1 cellular context compared by ENCODE assay signal in the genomic region with DNA sequence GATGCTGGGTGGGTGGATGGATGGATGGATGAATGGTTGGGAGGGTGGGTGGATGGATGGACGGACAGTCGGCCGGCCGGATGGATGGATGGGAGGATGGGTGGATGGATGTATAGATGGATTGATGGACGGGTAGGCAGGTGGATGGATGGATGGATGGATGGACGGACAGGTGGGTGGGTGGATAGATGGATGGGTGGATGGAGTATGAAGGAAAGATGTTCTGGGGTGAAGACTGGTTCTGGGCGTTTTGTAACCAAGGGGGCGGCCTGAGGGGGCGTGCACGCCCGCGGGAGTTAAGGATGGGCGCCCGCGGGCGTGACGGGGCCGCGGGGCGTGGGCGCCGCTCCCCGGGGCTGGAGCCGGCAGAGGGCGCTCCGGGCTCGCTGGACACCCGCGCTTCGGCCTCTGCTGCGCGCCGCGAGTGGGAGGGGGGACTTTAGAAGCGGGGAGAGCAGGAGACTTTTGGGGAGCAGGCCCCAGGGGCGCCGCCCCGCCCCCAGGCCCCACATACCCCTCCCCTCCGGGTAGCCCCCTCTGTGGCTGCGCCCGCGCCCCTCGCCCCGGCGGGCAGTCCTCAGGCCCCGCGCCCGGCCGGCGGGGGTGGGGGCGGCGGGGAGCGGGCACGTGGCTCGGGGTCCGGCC.
TF ChIP-seq lines count a peak whose summit lies in the region.

A gene (plus strand): TSS at position 407 of the 645 bp plus-strand sequence. CDS start 405 bp downstream, outside the sequence.

TF ChIP-seq in K562, 482 proteins besides CTCF, POLR2A, EP300 and RAD21 (continued from another document and continues in another):
- TF ChIP-seq ZZZ3 (IDR thresholded peaks at IDR 0.05): no peak
- TF ChIP-seq MCM3 (IDR thresholded peaks at IDR 0.05): 0 out of 2 replicates have a peak, but pooled peaks have one; percentile 53
- peak; percentile 88 for TF ChIP-seq RB1 (IDR thresholded peaks at IDR 0.05; ENCODE audit: low read depth)
- TF ChIP-seq, protein P1, sequence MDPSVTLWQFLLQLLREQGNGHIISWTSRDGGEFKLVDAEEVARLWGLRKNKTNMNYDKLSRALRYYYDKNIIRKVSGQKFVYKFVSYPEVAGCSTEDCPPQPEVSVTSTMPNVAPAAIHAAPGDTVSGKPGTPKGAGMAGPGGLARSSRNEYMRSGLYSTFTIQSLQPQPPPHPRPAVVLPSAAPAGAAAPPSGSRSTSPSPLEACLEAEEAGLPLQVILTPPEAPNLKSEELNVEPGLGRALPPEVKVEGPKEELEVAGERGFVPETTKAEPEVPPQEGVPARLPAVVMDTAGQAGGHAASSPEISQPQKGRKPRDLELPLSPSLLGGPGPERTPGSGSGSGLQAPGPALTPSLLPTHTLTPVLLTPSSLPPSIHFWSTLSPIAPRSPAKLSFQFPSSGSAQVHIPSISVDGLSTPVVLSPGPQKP (CRISPR knock-in tag; IDR thresholded peaks at IDR 0.05): no peak
- TF ChIP-seq KDM1A (IDR thresholded peaks at IDR 0.05): peak; percentile 91 to 92
- no peak for TF ChIP-seq POU5F1 (IDR thresholded peaks at IDR 0.05; ENCODE audit: borderline replicate concordance, low read depth, low read length, partially characterized antibody)
- TF ChIP-seq, protein P2, sequence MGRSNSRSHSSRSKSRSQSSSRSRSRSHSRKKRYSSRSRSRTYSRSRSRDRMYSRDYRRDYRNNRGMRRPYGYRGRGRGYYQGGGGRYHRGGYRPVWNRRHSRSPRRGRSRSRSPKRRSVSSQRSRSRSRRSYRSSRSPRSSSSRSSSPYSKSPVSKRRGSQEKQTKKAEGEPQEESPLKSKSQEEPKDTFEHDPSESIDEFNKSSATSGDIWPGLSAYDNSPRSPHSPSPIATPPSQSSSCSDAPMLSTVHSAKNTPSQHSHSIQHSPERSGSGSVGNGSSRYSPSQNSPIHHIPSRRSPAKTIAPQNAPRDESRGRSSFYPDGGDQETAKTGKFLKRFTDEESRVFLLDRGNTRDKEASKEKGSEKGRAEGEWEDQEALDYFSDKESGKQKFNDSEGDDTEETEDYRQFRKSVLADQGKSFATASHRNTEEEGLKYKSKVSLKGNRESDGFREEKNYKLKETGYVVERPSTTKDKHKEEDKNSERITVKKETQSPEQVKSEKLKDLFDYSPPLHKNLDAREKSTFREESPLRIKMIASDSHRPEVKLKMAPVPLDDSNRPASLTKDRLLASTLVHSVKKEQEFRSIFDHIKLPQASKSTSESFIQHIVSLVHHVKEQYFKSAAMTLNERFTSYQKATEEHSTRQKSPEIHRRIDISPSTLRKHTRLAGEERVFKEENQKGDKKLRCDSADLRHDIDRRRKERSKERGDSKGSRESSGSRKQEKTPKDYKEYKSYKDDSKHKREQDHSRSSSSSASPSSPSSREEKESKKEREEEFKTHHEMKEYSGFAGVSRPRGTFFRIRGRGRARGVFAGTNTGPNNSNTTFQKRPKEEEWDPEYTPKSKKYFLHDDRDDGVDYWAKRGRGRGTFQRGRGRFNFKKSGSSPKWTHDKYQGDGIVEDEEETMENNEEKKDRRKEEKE (IDR thresholded peaks at IDR 0.05; ENCODE audit: borderline replicate concordance in 1 of 2, control insufficient read depth in 1 of 2, low read depth in 2 of 2, low read length in 1 of 2): 0 out of 4 replicates have a peak, but pooled peaks of 1 of the 2 experiments have one; percentile 43
- TF ChIP-seq, protein P3, sequence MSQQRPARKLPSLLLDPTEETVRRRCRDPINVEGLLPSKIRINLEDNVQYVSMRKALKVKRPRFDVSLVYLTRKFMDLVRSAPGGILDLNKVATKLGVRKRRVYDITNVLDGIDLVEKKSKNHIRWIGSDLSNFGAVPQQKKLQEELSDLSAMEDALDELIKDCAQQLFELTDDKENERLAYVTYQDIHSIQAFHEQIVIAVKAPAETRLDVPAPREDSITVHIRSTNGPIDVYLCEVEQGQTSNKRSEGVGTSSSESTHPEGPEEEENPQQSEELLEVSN (IDR thresholded peaks at IDR 0.05; ENCODE audit: borderline replicate concordance in 1 of 2, extremely low read depth in 1 of 2, insufficient read depth in 1 of 2, insufficient read length in 1 of 2, low read depth in 1 of 2, low read length in 1 of 2, poor library complexity in 1 of 2, severe bottlenecking in 1 of 2): peak in 1 of 2 experiments; percentile 71
- peak; percentile 56; the same call in 1 of the 2 replicates for TF ChIP-seq GATAD2B (IDR thresholded peaks at IDR 0.05; ENCODE audit: borderline replicate concordance)
- TF ChIP-seq, protein P4, sequence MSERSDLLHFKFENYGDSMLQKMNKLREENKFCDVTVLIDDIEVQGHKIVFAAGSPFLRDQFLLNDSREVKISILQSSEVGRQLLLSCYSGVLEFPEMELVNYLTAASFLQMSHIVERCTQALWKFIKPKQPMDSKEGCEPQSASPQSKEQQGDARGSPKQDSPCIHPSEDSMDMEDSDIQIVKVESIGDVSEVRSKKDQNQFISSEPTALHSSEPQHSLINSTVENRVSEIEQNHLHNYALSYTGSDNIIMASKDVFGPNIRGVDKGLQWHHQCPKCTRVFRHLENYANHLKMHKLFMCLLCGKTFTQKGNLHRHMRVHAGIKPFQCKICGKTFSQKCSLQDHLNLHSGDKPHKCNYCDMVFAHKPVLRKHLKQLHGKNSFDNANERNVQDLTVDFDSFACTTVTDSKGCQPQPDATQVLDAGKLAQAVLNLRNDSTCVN (CRISPR knock-in tag; IDR thresholded peaks at IDR 0.05): peak; percentile 84; the same call in 1 of the 2 replicates
- TF ChIP-seq, protein P5, sequence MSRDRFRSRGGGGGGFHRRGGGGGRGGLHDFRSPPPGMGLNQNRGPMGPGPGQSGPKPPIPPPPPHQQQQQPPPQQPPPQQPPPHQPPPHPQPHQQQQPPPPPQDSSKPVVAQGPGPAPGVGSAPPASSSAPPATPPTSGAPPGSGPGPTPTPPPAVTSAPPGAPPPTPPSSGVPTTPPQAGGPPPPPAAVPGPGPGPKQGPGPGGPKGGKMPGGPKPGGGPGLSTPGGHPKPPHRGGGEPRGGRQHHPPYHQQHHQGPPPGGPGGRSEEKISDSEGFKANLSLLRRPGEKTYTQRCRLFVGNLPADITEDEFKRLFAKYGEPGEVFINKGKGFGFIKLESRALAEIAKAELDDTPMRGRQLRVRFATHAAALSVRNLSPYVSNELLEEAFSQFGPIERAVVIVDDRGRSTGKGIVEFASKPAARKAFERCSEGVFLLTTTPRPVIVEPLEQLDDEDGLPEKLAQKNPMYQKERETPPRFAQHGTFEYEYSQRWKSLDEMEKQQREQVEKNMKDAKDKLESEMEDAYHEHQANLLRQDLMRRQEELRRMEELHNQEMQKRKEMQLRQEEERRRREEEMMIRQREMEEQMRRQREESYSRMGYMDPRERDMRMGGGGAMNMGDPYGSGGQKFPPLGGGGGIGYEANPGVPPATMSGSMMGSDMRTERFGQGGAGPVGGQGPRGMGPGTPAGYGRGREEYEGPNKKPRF (IDR thresholded peaks at IDR 0.05; ENCODE audit: low read depth, low read length): no peak
- TF ChIP-seq POLR3A (IDR thresholded peaks at IDR 0.05; ENCODE audit: borderline replicate concordance, extremely low read depth, insufficient read depth, insufficient read length): no peak
- no peak for TF ChIP-seq TCF7L2 (IDR thresholded peaks at IDR 0.05; ENCODE audit: low read depth, low read length)
- peak; percentile 81; the same call in 1 of the 2 replicates for TF ChIP-seq ELF4 (CRISPR knock-in tag; IDR thresholded peaks at IDR 0.05)
- TF ChIP-seq HDAC1 (IDR thresholded peaks at IDR 0.05): peak in 1 of 2 experiments; percentile 91; a peak in 2 of 4 replicates
- TF ChIP-seq CTBP1 (IDR thresholded peaks at IDR 0.05; ENCODE audit: borderline replicate concordance): peak; percentile 78
- TF ChIP-seq CBX8 (IDR thresholded peaks at IDR 0.05; ENCODE audit: borderline replicate concordance, extremely low read depth, low read depth, low read length, poor library complexity, severe bottlenecking): no peak
- TF ChIP-seq, protein P6, sequence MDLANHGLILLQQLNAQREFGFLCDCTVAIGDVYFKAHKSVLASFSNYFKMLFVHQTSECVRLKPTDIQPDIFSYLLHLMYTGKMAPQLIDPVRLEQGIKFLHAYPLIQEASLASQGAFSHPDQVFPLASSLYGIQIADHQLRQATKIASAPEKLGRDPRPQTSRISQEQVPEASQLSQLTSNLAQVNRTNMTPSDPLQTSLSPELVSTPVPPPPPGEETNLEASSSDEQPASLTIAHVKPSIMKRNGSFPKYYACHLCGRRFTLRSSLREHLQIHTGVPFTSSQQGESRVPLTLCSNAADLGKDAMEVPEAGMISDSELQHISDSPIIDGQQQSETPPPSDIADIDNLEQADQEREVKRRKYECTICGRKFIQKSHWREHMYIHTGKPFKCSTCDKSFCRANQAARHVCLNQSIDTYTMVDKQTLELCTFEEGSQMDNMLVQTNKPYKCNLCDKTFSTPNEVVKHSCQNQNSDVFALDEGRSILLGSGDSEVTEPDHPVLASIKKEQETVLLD (IDR thresholded peaks at IDR 0.05): peak; percentile 57; the same call in 1 of the 2 replicates
- TF ChIP-seq, protein P7, sequence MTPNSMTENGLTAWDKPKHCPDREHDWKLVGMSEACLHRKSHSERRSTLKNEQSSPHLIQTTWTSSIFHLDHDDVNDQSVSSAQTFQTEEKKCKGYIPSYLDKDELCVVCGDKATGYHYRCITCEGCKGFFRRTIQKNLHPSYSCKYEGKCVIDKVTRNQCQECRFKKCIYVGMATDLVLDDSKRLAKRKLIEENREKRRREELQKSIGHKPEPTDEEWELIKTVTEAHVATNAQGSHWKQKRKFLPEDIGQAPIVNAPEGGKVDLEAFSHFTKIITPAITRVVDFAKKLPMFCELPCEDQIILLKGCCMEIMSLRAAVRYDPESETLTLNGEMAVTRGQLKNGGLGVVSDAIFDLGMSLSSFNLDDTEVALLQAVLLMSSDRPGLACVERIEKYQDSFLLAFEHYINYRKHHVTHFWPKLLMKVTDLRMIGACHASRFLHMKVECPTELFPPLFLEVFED (CRISPR knock-in tag; conservative IDR thresholded peaks at IDR 0.05): peak; percentile 80; the same call in 1 of the 2 replicates
- 0 out of 2 replicates have a peak, but pooled peaks have one; percentile 19 for TF ChIP-seq RBFOX2 (IDR thresholded peaks at IDR 0.05; ENCODE audit: low read depth, low read length)
- TF ChIP-seq, protein P8, sequence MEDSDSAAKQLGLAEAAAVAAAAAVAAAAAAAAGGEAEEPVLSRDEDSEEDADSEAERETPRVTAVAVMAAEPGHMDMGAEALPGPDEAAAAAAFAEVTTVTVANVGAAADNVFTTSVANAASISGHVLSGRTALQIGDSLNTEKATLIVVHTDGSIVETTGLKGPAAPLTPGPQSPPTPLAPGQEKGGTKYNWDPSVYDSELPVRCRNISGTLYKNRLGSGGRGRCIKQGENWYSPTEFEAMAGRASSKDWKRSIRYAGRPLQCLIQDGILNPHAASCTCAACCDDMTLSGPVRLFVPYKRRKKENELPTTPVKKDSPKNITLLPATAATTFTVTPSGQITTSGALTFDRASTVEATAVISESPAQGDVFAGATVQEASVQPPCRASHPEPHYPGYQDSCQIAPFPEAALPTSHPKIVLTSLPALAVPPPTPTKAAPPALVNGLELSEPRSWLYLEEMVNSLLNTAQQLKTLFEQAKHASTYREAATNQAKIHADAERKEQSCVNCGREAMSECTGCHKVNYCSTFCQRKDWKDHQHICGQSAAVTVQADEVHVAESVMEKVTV (CRISPR knock-in tag; IDR thresholded peaks at IDR 0.05): peak; percentile 69
- peak; percentile 78; the same call in 1 of the 2 replicates for TF ChIP-seq LARP7 (IDR thresholded peaks at IDR 0.05)
- no peak for TF ChIP-seq NR4A1 (CRISPR knock-in tag; IDR thresholded peaks at IDR 0.05)
- TF ChIP-seq NR4A1 (tag; IDR thresholded peaks at IDR 0.05): no peak
- no peak for TF ChIP-seq ZNF436 (CRISPR knock-in tag; IDR thresholded peaks at IDR 0.05)
- TF ChIP-seq NCOA1 (IDR thresholded peaks at IDR 0.05; ENCODE audit: low read depth): no peak
- TF ChIP-seq POLR2G (IDR thresholded peaks at IDR 0.05; ENCODE audit: low read depth, low read length): 0 out of 2 replicates have a peak, but pooled peaks have one; percentile 20
- TF ChIP-seq, protein P9, sequence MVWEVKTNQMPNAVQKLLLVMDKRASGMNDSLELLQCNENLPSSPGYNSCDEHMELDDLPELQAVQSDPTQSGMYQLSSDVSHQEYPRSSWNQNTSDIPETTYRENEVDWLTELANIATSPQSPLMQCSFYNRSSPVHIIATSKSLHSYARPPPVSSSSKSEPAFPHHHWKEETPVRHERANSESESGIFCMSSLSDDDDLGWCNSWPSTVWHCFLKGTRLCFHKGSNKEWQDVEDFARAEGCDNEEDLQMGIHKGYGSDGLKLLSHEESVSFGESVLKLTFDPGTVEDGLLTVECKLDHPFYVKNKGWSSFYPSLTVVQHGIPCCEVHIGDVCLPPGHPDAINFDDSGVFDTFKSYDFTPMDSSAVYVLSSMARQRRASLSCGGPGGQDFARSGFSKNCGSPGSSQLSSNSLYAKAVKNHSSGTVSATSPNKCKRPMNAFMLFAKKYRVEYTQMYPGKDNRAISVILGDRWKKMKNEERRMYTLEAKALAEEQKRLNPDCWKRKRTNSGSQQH (CRISPR knock-in tag; IDR thresholded peaks at IDR 0.05): 0 out of 2 replicates have a peak, but pooled peaks have one; percentile 63
- no peak for TF ChIP-seq ZNF253 (CRISPR knock-in tag; conservative IDR thresholded peaks at IDR 0.05)
- no peak for TF ChIP-seq MIER1 (IDR thresholded peaks at IDR 0.05; ENCODE audit: low read depth)
- TF ChIP-seq CC2D1A (IDR thresholded peaks at IDR 0.05): 0 out of 2 replicates have a peak, but pooled peaks have one; percentile 28
- TF ChIP-seq ASH1L (IDR thresholded peaks at IDR 0.05; ENCODE audit: borderline replicate concordance, low read depth, partially characterized antibody): no peak
- TF ChIP-seq SMC3 (conservative IDR thresholded peaks at IDR 0.05; ENCODE audit: insufficient read depth, low read depth, low read length): peak; percentile 86
- peak; percentile 86; the same call in 1 of the 2 replicates for TF ChIP-seq OTX1 (CRISPR knock-in tag; IDR thresholded peaks at IDR 0.05)
- TF ChIP-seq NFIC (IDR thresholded peaks at IDR 0.05): peak; percentile 49
- 0 out of 4 replicates have a peak, but pooled peaks of 1 of the 2 experiments have one; percentile 52 for TF ChIP-seq RCOR1 (IDR thresholded peaks at IDR 0.05; ENCODE audit: borderline replicate concordance in 1 of 2, low read depth in 2 of 2, low read length in 2 of 2)
- TF ChIP-seq, protein P10, sequence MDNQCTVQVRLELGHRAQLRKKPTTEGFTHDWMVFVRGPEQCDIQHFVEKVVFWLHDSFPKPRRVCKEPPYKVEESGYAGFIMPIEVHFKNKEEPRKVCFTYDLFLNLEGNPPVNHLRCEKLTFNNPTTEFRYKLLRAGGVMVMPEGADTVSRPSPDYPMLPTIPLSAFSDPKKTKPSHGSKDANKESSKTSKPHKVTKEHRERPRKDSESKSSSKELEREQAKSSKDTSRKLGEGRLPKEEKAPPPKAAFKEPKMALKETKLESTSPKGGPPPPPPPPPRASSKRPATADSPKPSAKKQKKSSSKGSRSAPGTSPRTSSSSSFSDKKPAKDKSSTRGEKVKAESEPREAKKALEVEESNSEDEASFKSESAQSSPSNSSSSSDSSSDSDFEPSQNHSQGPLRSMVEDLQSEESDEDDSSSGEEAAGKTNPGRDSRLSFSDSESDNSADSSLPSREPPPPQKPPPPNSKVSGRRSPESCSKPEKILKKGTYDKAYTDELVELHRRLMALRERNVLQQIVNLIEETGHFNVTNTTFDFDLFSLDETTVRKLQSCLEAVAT (IDR thresholded peaks at IDR 0.05): peak; percentile 44 to 49; a peak in 1 of 4 replicates
- no peak for TF ChIP-seq ZNF644 (tag; IDR thresholded peaks at IDR 0.05; ENCODE audit: low read depth)
- TF ChIP-seq STAG1 (CRISPR knock-in tag; IDR thresholded peaks at IDR 0.05; ENCODE audit: borderline replicate concordance): peak; percentile 63; the same call in 1 of the 2 replicates
- 0 out of 2 replicates have a peak, but pooled peaks have one; percentile 15 for TF ChIP-seq CREM (IDR thresholded peaks at IDR 0.05; ENCODE audit: low read depth)
- TF ChIP-seq SUPT5H (IDR thresholded peaks at IDR 0.05): peak; percentile 27; the same call in 1 of the 2 replicates
